ENCODE assay signal across 13 cellular contexts in genomic region chr19:35843676-35844481, GRCh38. TPM values are rescaled to one million over a fixed set of nuclear protein-coding genes. Genes with fewer than 3 reads are reported as not detected.
DNase-seq lines count a peak whose midpoint lies in the region; ATAC-seq and TF ChIP-seq lines count a peak whose summit lies in the region.
"Had no signal": no experiment of that assay in that cellular context is flagged by ENCODE, and none has a peak within 500 bp of the region (broad histone marks: within the 10 kb centered on the region; RNA-seq: fewer than 3 reads in every experiment).

No MANE protein-coding gene starts in this region.

- H3F3A ChIP-seq in smooth muscle cell (ENCODE audit: low read depth): no peaks in the 10 kb centered on the region

- no peak overlapping the region for H3K27ac Mint-ChIP-seq in Caco-2 (ENCODE audit: unreplicated experiment)
- no peak overlapping the region for H3K27ac Mint-ChIP-seq in activated T-helper 17 cell treated with anti-CD3 and anti-CD28 coated beads, Interleukin-2, amount 50 U/mL, for 72 hours

- H3K4me2 ChIP-seq in mesenchymal stem cell (ENCODE audit: low read length, poor library complexity, severe bottlenecking) (no peak overlapping the region), smooth muscle cell (no peak overlapping the region)

- DNase-seq in Caco-2: peak; percentile 26 to 71
- DNase-seq in HAP-1 (ENCODE audit: low spot score in 2 of 2): peak; percentile 16 to 88
- DNase-seq in mesenchymal stem cell: peak; percentile 3
- DNase-seq in HPDE6-E6E7 (ENCODE audit: extremely low spot score): no peak
- DNase-seq in smooth muscle cell (lab: John Stamatoyannopoulos, UW; ENCODE audit: unreplicated experiment): no peak
- DNase-seq: activated naive CD4-positive, alpha-beta T cell; DMS79 treated with DMSO at 0.1 percent for 48 hours; KG1 had no signal

- no peak overlapping the region for H4K91ac ChIP-seq in mesenchymal stem cell (ENCODE audit: low read length)

- H2AK5ac ChIP-seq in mesenchymal stem cell (ENCODE audit: low read length, severe bottlenecking): no peak overlapping the region

- H3K4me1 Mint-ChIP-seq in Caco-2 (ENCODE audit: low read depth, unreplicated experiment): peaks cover 22% of the 10 kb centered on the region
- peaks cover 12% of the 10 kb centered on the region for H3K4me1 Mint-ChIP-seq in activated T-helper 17 cell treated with anti-CD3 and anti-CD28 coated beads, Interleukin-2, amount 50 U/mL, for 72 hours

- no peak overlapping the region for H2BK12ac ChIP-seq in mesenchymal stem cell (ENCODE audit: low read length in 2 of 2)

- TF ChIP-seq CTCF in Caco-2 (IDR thresholded peaks at IDR 0.05; ENCODE audit: insufficient read depth in 1 of 2, low read depth in 1 of 2, low read length in 1 of 2, severe bottlenecking in 1 of 2, unreplicated experiment in 1 of 2): no peak
- TF ChIP-seq CTCF in smooth muscle cell (IDR thresholded peaks at IDR 0.05; ENCODE audit: borderline replicate concordance, insufficient read depth, poor library complexity, severe bottlenecking): no peak

- H4K20me1 ChIP-seq in smooth muscle cell (ENCODE audit: low read depth): no peaks in the 10 kb centered on the region

- H3K18ac ChIP-seq in mesenchymal stem cell (ENCODE audit: low read depth in 1 of 2, low read length in 2 of 2): no peak overlapping the region

- H2BK15ac ChIP-seq in mesenchymal stem cell (ENCODE audit: low read depth, poor library complexity, severe bottlenecking): no peak overlapping the region

- no peaks in the 10 kb centered on the region for H3K79me2 ChIP-seq in smooth muscle cell (ENCODE audit: low read depth)
- H3K79me2 ChIP-seq: parathyroid adenoma had no signal

- H3K9ac ChIP-seq in mesenchymal stem cell (ENCODE audit: low read length) (no peak overlapping the region), smooth muscle cell (ENCODE audit: low read depth) (no peak overlapping the region)
- H3K9ac ChIP-seq: parathyroid adenoma had no signal

- no peak overlapping the region for H4K8ac ChIP-seq in mesenchymal stem cell (ENCODE audit: low read length)

- H3K27me3 ChIP-seq in Caco-2 (replicated peaks; ENCODE audit: control insufficient read depth, insufficient read depth, low read length) (no peaks in the 10 kb centered on the region; the same call in 1 of the 2 replicates), HAP-1 (ENCODE audit: low read depth) (no peaks in the 10 kb centered on the region), mesenchymal stem cell (ENCODE audit: control insufficient read depth in 1 of 2, insufficient read depth in 1 of 2, low read length in 2 of 2) (peaks cover 63 to 67% of the 10 kb centered on the region in 2 experiments), smooth muscle cell (ENCODE audit: low read depth) (peaks cover 68% of the 10 kb centered on the region)

- H3K27me3 Mint-ChIP-seq in Caco-2 (ENCODE audit: insufficient read depth, unreplicated experiment): peaks cover 23% of the 10 kb centered on the region
- peaks cover 45% of the 10 kb centered on the region for H3K27me3 Mint-ChIP-seq in activated T-helper 17 cell treated with anti-CD3 and anti-CD28 coated beads, Interleukin-2, amount 50 U/mL, for 72 hours

- intact Hi-C loops in Caco-2 (cut with micrococcal nuclease; ENCODE audit: unreplicated experiment): no loop called here

- no peaks in the 10 kb centered on the region for H3K79me1 ChIP-seq in mesenchymal stem cell (replicated peaks; ENCODE audit: low read length, poor library complexity, severe bottlenecking)

- H2BK5ac ChIP-seq in mesenchymal stem cell (ENCODE audit: low read depth, low read length, poor library complexity, severe bottlenecking): no peak overlapping the region

- no peak overlapping the region for H2BK120ac ChIP-seq in mesenchymal stem cell (ENCODE audit: low read depth, low read length)

- in situ Hi-C loops in HAP-1 (cut with MboI; ENCODE audit: low sequenced_read_pairs): no loop called here

- H3K9me3 Mint-ChIP-seq in Caco-2 (ENCODE audit: unreplicated experiment): peaks cover 12% of the 10 kb centered on the region
- H3K9me3 Mint-ChIP-seq in activated T-helper 17 cell treated with anti-CD3 and anti-CD28 coated beads, Interleukin-2, amount 50 U/mL, for 72 hours: no peaks in the 10 kb centered on the region

- H3K4me1 ChIP-seq in Caco-2 (peaks cover 12% of the 10 kb centered on the region), HAP-1 (no peaks in the 10 kb centered on the region; the same call in none of the 2 replicates), mesenchymal stem cell (ENCODE audit: control insufficient read depth, insufficient read depth, low read depth, low read length) (peaks cover 15% of the 10 kb centered on the region), smooth muscle cell (ENCODE audit: low read depth) (no peaks in the 10 kb centered on the region)

- CTCF ChIA-PET in Caco-2 (lab: Charles Lee): no interaction called here

- no peak overlapping the region for H3K4ac ChIP-seq in mesenchymal stem cell (ENCODE audit: low read depth in 1 of 2, low read length in 2 of 2)

- H3K14ac ChIP-seq in mesenchymal stem cell (ENCODE audit: low read length in 2 of 2): no peak overlapping the region

- H3K4me3 Mint-ChIP-seq in Caco-2 (ENCODE audit: unreplicated experiment): peak overlapping the region; percentile 77
- H3K4me3 Mint-ChIP-seq in activated T-helper 17 cell treated with anti-CD3 and anti-CD28 coated beads, Interleukin-2, amount 50 U/mL, for 72 hours: peak overlapping the region; percentile 75

- 18% methylated on average over 36 of the region's 42 CpGs for WGBS in mesenchymal stem cell
- 15% methylated on average over 37 of the region's 42 CpGs for WGBS in smooth muscle cell (ENCODE audit: low lambda C conversion rate)

- H3K27ac ChIP-seq in mesenchymal stem cell (ENCODE audit: low read length, poor library complexity, severe bottlenecking): no peak overlapping the region
- no peak overlapping the region for H3K27ac ChIP-seq in smooth muscle cell (ENCODE audit: low read depth)
- H3K27ac ChIP-seq: parathyroid adenoma, VCaP had no signal

- POLR2A ChIA-PET in Caco-2 (lab: Charles Lee): no interaction called here

- H3K36me3 ChIP-seq in Caco-2 (ENCODE audit: control insufficient read depth, insufficient read depth, low read length): no peaks in the 10 kb centered on the region
- no peaks in the 10 kb centered on the region for H3K36me3 ChIP-seq in HAP-1 (replicated peaks)
- no peaks in the 10 kb centered on the region for H3K36me3 ChIP-seq in mesenchymal stem cell (ENCODE audit: control insufficient read depth in 1 of 2, insufficient read depth in 2 of 2, low read depth in 1 of 2, low read length in 2 of 2)
- H3K36me3 ChIP-seq in smooth muscle cell (ENCODE audit: low read depth): no peaks in the 10 kb centered on the region

- no peak overlapping the region for H2AFZ ChIP-seq in mesenchymal stem cell (ENCODE audit: low read depth, low read length)
- no peak overlapping the region for H2AFZ ChIP-seq in smooth muscle cell (ENCODE audit: low read depth)
- H2AFZ ChIP-seq: parathyroid adenoma had no signal

- ATAC-seq in activated T-helper 17 cell treated with anti-CD3 and anti-CD28 coated beads, Interleukin-2, amount 50 U/mL, for 72 hours (replicated peaks): peak; percentile 26
- ATAC-seq in HG02973 (IDR thresholded peaks at IDR 0.05; ENCODE audit: unreplicated experiment) (no peak), HG03432 (IDR thresholded peaks at IDR 0.05; ENCODE audit: unreplicated experiment) (no peak)

- H3K4me3 ChIP-seq in Caco-2 (ENCODE audit: low read depth, low read length) (no peak overlapping the region), HAP-1 (no peak overlapping the region), mesenchymal stem cell (ENCODE audit: insufficient read depth in 1 of 2, low read depth in 1 of 2, low read length in 2 of 2) (peak overlapping the region in 1 of 2 experiments; percentile 28), smooth muscle cell (no peak overlapping the region)

- no peak overlapping the region for H3K23ac ChIP-seq in mesenchymal stem cell (ENCODE audit: low read length in 2 of 2)

- BruUV-seq in Caco-2 (replicated peaks; lab: Mats Ljungman, UMichigan): no TSS peak

- no peaks in the 10 kb centered on the region for H3K36me3 Mint-ChIP-seq in Caco-2 (ENCODE audit: insufficient read depth, unreplicated experiment)
- no peaks in the 10 kb centered on the region for H3K36me3 Mint-ChIP-seq in activated T-helper 17 cell treated with anti-CD3 and anti-CD28 coated beads, Interleukin-2, amount 50 U/mL, for 72 hours (ENCODE audit: low read depth)

- peaks cover 7% of the 10 kb centered on the region; the same call in 1 of the 2 replicates for H3K9me3 ChIP-seq in Caco-2
- H3K9me3 ChIP-seq in HAP-1: no peaks in the 10 kb centered on the region
- H3K9me3 ChIP-seq in mesenchymal stem cell (ENCODE audit: control insufficient read depth, low read length): peaks cover 28% of the 10 kb centered on the region
- H3K9me3 ChIP-seq in smooth muscle cell (replicated peaks; ENCODE audit: low read depth): no peaks in the 10 kb centered on the region

RNA-seq across cellular contexts. Expression of gene NPHS1, which starts 8.4 kb away (rescaled TPM):
- total RNA-seq in Caco-2 (2022): not detected in 2 replicates
- under 1 TPM in 1 of 2 donors, not detected in 1; 0.05 TPM for total RNA-seq in activated T-helper 17 cell treated with anti-CD3 and anti-CD28 coated beads, Interleukin-2, amount 50 U/mL, for 72 hours
- not detected for polyA plus RNA-seq in mesenchymal stem cell (2013, experiment 1 of 2)
- not detected for polyA plus RNA-seq in mesenchymal stem cell (2013, experiment 2 of 2)
- 0.31 TPM in 1 of 2 replicates, not detected in the other for total RNA-seq in smooth muscle cell
- 0.46 TPM in 1 of 2 replicates, not detected in the other for polyA plus RNA-seq in smooth muscle cell

RNA-seq across cellular contexts. Expression of gene KIRREL2, which starts 12.8 kb away (rescaled TPM):
- total RNA-seq in Caco-2 (2022): 0.14 TPM in 1 of 2 replicates, not detected in the other
- total RNA-seq in activated T-helper 17 cell treated with anti-CD3 and anti-CD28 coated beads, Interleukin-2, amount 50 U/mL, for 72 hours: 1 to 10 TPM; 1.0 to 1.4 TPM
- 0.08 TPM for polyA plus RNA-seq in mesenchymal stem cell (2013, experiment 1 of 2)
- 0.05 TPM for polyA plus RNA-seq in mesenchymal stem cell (2013, experiment 2 of 2)
- 0.18 and 2.1 TPM in 2 replicates for total RNA-seq in smooth muscle cell
- 0.56 and 0.64 TPM in 2 replicates for polyA plus RNA-seq in smooth muscle cell

RNA-seq across cellular contexts. Expression of gene APLP1, which starts 24.5 kb away (rescaled TPM):
- total RNA-seq in Caco-2 (2022) (4.6 and 6.5 TPM in 2 replicates), smooth muscle cell (40.1 and 81.8 TPM in 2 replicates)
- total RNA-seq in activated T-helper 17 cell treated with anti-CD3 and anti-CD28 coated beads, Interleukin-2, amount 50 U/mL, for 72 hours: 1 to 10 TPM; 2.3 to 2.6 TPM
- 14.1 TPM for polyA plus RNA-seq in mesenchymal stem cell (2013, experiment 1 of 2)
- 14.4 TPM for polyA plus RNA-seq in mesenchymal stem cell (2013, experiment 2 of 2)
- polyA plus RNA-seq in smooth muscle cell: 98.3 and 114 TPM in 2 replicates

RNA-seq across cellular contexts. Expression of gene PRODH2, which starts 31.2 kb away (rescaled TPM):
- total RNA-seq in Caco-2 (2022) (0.28 TPM in 1 of 2 replicates, not detected in the other), smooth muscle cell (not detected in 2 replicates)
- total RNA-seq in activated T-helper 17 cell treated with anti-CD3 and anti-CD28 coated beads, Interleukin-2, amount 50 U/mL, for 72 hours: under 1 TPM in 1 of 2 donors, not detected in 1; 0.13 TPM
- polyA plus RNA-seq in mesenchymal stem cell (2013, experiment 1 of 2): not detected
- polyA plus RNA-seq in mesenchymal stem cell (2013, experiment 2 of 2): not detected
- not detected in 2 replicates for polyA plus RNA-seq in smooth muscle cell

RNA-seq across cellular contexts. Expression of gene NFKBID, which starts 56.5 kb away (rescaled TPM):
- total RNA-seq in Caco-2 (2022) (8.0 and 10.5 TPM in 2 replicates), smooth muscle cell (4.2 and 4.9 TPM in 2 replicates)
- total RNA-seq in activated T-helper 17 cell treated with anti-CD3 and anti-CD28 coated beads, Interleukin-2, amount 50 U/mL, for 72 hours: 100 to 1,000 TPM in 1 of 2 donors, 10 to 100 TPM in 1; 35.8 to 113 TPM
- 4.7 TPM for polyA plus RNA-seq in mesenchymal stem cell (2013, experiment 1 of 2)
- 4.1 TPM for polyA plus RNA-seq in mesenchymal stem cell (2013, experiment 2 of 2)
- 9.0 and 11.1 TPM in 2 replicates for polyA plus RNA-seq in smooth muscle cell

Comparison
In these comparisons a context has a peak if more than half of its experiments do, and no peak if none do; other contexts are left out.
1. DNase-seq: peak in Caco-2 (2 of 2), HAP-1 (2 of 2) and mesenchymal stem cell (single experiment); none in HPDE6-E6E7 (single experiment) and smooth muscle cell (single experiment).